In genomic region chr7:105759670-105760548, GRCh38 we compare ENCODE assay signal across 8 cellular contexts.
DNase-seq lines count a peak whose midpoint lies in the region; ATAC-seq and TF ChIP-seq lines count a peak whose summit lies in the region.

No MANE protein-coding gene starts in this region.

- in situ Hi-C loops in transverse colon (cut with MboI; ENCODE audit: low pct_ligation_motif_present in 1 of 4, low pct_unique_long_range_greater_than_20kb in 1 of 4, low sequenced_read_pairs in 3 of 4): loop anchor here (10.0 to 25.0 kb wide), 5 partner anchors 245 to 402 kb away; no protein-coding TSS in a partner anchor

- no peaks in the 10 kb centered on the region for H3K36me3 Mint-ChIP-seq in CD4-positive, alpha-beta T cell (ENCODE audit: low read depth)

- intact Hi-C loops in CD4-positive, alpha-beta T cell (cut with DNase I, micrococcal nuclease): loop anchor here (1.0 to 5.0 kb wide), 11 partner anchors 83 to 392 kb away; partner anchors contain the start of gene ATXN7L1 (in 2 of the 2)
- intact Hi-C loops in transverse colon (cut with DNase I; ENCODE audit: low total_unique reads): loop anchor here (5.0 to 10.0 kb wide), 3 partner anchors 105 to 282 kb away; partner anchors contain the start of gene ATXN7L1

- CTCF ChIA-PET in CD4-positive, alpha-beta T cell (lab: Charles Lee): interaction anchor here (0.8 to 2.8 kb wide), 15 partner anchors 8 to 394 kb away, joined by 3 to 18 read pairs (median 3); no protein-coding TSS in a partner anchor
- CTCF ChIA-PET in HEK293 (lab: Yijun Ruan, JAX): interaction anchor here (0.6 to 3.8 kb wide), 32 partner anchors 11 to 407 kb away, joined by 3 to 63 read pairs (median 4); partner anchors contain the start of gene ATXN7L1

- peak in 3 of 10 experiments; percentile 8 to 25 (median 12) for DNase-seq in CD4-positive, alpha-beta T cell
- DNase-seq in NCI-H82 treated with DMSO at 0.1 percent for 48 hours (lab: John Stamatoyannopoulos, UW; ENCODE audit: unreplicated experiment) (peak; percentile 51), cardiac fibroblast (ENCODE audit: low read depth in 2 of 2) (peak; percentile 78 to 81), left lobe of liver (ENCODE audit: low spot score) (peak; percentile 48), transverse colon (peak; percentile 51)
- DNase-seq in activated T-cell treated with anti-CD3 and anti-CD28 coated beads, Interleukin-2, amount 50 U/mL, for 1 hour: no peak

- ATAC-seq in CD4-positive, alpha-beta T cell (ENCODE audit: poor library complexity): peak; percentile 25
- ATAC-seq in left lobe of liver (peak; percentile 87), GM21825 (IDR thresholded peaks at IDR 0.05; ENCODE audit: unreplicated experiment) (no peak)

- H3K27ac Mint-ChIP-seq in CD4-positive, alpha-beta T cell: peak overlapping the region; percentile 45

- no peaks in the 10 kb centered on the region for H3K36me3 ChIP-seq in HEK293 (ENCODE audit: control insufficient read depth in 2 of 2, insufficient read depth in 1 of 2, low read length in 2 of 2)
- no peaks in the 10 kb centered on the region for H3K36me3 ChIP-seq in transverse colon

- H3K27ac ChIP-seq in CD4-positive, alpha-beta T cell (ENCODE audit: low read depth, low read length): no peak overlapping the region
- no peak overlapping the region for H3K27ac ChIP-seq in HEK293 (ENCODE audit: extremely low read depth, low read depth, low read length)
- H3K27ac ChIP-seq in transverse colon: peak overlapping the region in 1 of 4 donors; percentile 21

- 77 to 85% methylated on average over 2 of the region's 2 CpGs for WGBS in transverse colon (ENCODE audit: low coverage in 1 of 2), 2 donors

- no peaks in the 10 kb centered on the region for H3K9me3 ChIP-seq in CD4-positive, alpha-beta T cell (ENCODE audit: control insufficient read depth, low read length)
- H3K9me3 ChIP-seq in HEK293 (ENCODE audit: control insufficient read depth, insufficient read depth, low read depth, low read length) (no peaks in the 10 kb centered on the region), transverse colon (no peaks in the 10 kb centered on the region)

- no peaks in the 10 kb centered on the region for H3K27me3 ChIP-seq in CD4-positive, alpha-beta T cell (ENCODE audit: control insufficient read depth, insufficient read depth, low read length)
- no peaks in the 10 kb centered on the region for H3K27me3 ChIP-seq in transverse colon

- H3K4me3 Mint-ChIP-seq in CD4-positive, alpha-beta T cell: no peak overlapping the region

- no peak for TF ChIP-seq POLR2A in transverse colon (IDR thresholded peaks at IDR 0.05)

- H3K4me1 Mint-ChIP-seq in CD4-positive, alpha-beta T cell (ENCODE audit: low read depth): peaks cover 35% of the 10 kb centered on the region

- TF ChIP-seq EP300 in transverse colon (IDR thresholded peaks at IDR 0.05; ENCODE audit: low read depth): no peak

- H3K4me3 ChIP-seq in HEK293 (ENCODE audit: low read depth, low read length): no peak overlapping the region
- H3K4me3 ChIP-seq in cardiac fibroblast (replicated peaks in 1 of 2; ENCODE audit: low read depth in 2 of 2, low read length in 2 of 2): no peak overlapping the region
- H3K4me3 ChIP-seq in transverse colon: no peak overlapping the region

- peak; percentile 76 for TF ChIP-seq CTCF in CD4-positive, alpha-beta T cell (IDR thresholded peaks at IDR 0.05)
- TF ChIP-seq CTCF in HEK293 (tag by site-specific recombination; IDR thresholded peaks at IDR 0.05) (peak; percentile 27; the same call in 1 of the 2 replicates), cardiac fibroblast (IDR thresholded peaks at IDR 0.05; ENCODE audit: low read depth, low read length) (peak; percentile 54), transverse colon (IDR thresholded peaks at IDR 0.05) (peak; percentile 50 to 65 (median 61))

- no peaks in the 10 kb centered on the region for H3K9me3 Mint-ChIP-seq in CD4-positive, alpha-beta T cell

- H3K27me3 Mint-ChIP-seq in CD4-positive, alpha-beta T cell: no peaks in the 10 kb centered on the region

- POLR2A ChIA-PET in CD4-positive, alpha-beta T cell (lab: Charles Lee): interaction anchor here (0.6 to 2.5 kb wide), 13 partner anchors 11 to 312 kb away, joined by 3 to 16 read pairs (median 5); partner anchors contain the start of gene ATXN7L1
- POLR2A ChIA-PET in HEK293 (lab: Yijun Ruan, JAX): no interaction called here

- no peaks in the 10 kb centered on the region for H3K4me1 ChIP-seq in HEK293 (ENCODE audit: control insufficient read depth, insufficient read depth, low read length)
- H3K4me1 ChIP-seq in transverse colon: peaks cover 5 to 12% (median 6%) of the 10 kb centered on the region in 4 donors

TF ChIP-seq in HEK293, 187 proteins besides CTCF, POLR2A, EP300 and RAD21 (continues in another document):
- no peak for TF ChIP-seq ZNF791 (tag by site-specific recombination; IDR thresholded peaks at IDR 0.05)
- no peak for TF ChIP-seq SP7 (tag by site-specific recombination; IDR thresholded peaks at IDR 0.05)
- TF ChIP-seq, protein P1, sequence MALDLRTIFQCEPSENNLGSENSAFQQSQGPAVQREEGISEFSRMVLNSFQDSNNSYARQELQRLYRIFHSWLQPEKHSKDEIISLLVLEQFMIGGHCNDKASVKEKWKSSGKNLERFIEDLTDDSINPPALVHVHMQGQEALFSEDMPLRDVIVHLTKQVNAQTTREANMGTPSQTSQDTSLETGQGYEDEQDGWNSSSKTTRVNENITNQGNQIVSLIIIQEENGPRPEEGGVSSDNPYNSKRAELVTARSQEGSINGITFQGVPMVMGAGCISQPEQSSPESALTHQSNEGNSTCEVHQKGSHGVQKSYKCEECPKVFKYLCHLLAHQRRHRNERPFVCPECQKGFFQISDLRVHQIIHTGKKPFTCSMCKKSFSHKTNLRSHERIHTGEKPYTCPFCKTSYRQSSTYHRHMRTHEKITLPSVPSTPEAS (tag by site-specific recombination; IDR thresholded peaks at IDR 0.05): no peak
- no peak for TF ChIP-seq ZNF10 (tag by site-specific recombination; IDR thresholded peaks at IDR 0.05)
- no peak for TF ChIP-seq ZNF473 (tag by site-specific recombination; IDR thresholded peaks at IDR 0.05)
- no peak for TF ChIP-seq KLF10 (tag by site-specific recombination; IDR thresholded peaks at IDR 0.05)
- no peak for TF ChIP-seq ZNF112 (tag by site-specific recombination; IDR thresholded peaks at IDR 0.05)
- no peak for TF ChIP-seq ZNF596 (tag by site-specific recombination; IDR thresholded peaks at IDR 0.05)
- no peak for TF ChIP-seq REPIN1 (tag by site-specific recombination; IDR thresholded peaks at IDR 0.05; ENCODE audit: low read depth)
- TF ChIP-seq, protein P2, sequence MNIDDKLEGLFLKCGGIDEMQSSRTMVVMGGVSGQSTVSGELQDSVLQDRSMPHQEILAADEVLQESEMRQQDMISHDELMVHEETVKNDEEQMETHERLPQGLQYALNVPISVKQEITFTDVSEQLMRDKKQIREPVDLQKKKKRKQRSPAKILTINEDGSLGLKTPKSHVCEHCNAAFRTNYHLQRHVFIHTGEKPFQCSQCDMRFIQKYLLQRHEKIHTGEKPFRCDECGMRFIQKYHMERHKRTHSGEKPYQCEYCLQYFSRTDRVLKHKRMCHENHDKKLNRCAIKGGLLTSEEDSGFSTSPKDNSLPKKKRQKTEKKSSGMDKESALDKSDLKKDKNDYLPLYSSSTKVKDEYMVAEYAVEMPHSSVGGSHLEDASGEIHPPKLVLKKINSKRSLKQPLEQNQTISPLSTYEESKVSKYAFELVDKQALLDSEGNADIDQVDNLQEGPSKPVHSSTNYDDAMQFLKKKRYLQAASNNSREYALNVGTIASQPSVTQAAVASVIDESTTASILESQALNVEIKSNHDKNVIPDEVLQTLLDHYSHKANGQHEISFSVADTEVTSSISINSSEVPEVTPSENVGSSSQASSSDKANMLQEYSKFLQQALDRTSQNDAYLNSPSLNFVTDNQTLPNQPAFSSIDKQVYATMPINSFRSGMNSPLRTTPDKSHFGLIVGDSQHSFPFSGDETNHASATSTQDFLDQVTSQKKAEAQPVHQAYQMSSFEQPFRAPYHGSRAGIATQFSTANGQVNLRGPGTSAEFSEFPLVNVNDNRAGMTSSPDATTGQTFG (tag by site-specific recombination; IDR thresholded peaks at IDR 0.05; ENCODE audit: borderline replicate concordance): no peak
- no peak for TF ChIP-seq ZNF555 (tag by site-specific recombination; conservative IDR thresholded peaks at IDR 0.05)
- TF ChIP-seq ZNF19 (tag by site-specific recombination; IDR thresholded peaks at IDR 0.05; ENCODE audit: low read depth): no peak
- peak; percentile 73; the same call in 1 of the 2 replicates for TF ChIP-seq PRDM10 (tag by site-specific recombination; IDR thresholded peaks at IDR 0.05)
- TF ChIP-seq IKZF3 (tag by site-specific recombination; IDR thresholded peaks at IDR 0.05): peak; percentile 55; the same call in 1 of the 2 replicates
- TF ChIP-seq ZNF140 (tag by site-specific recombination; IDR thresholded peaks at IDR 0.05): no peak
- TF ChIP-seq ZNF146 (tag by site-specific recombination; IDR thresholded peaks at IDR 0.05): no peak
- TF ChIP-seq ZBTB48 (tag by site-specific recombination; IDR thresholded peaks at IDR 0.05): no peak
